28 cellular contexts compared by ENCODE assay signal in genomic region chr10:30118590-30118989, GRCh38.
"Had no signal": no experiment of that assay in that cellular context is flagged by ENCODE, and none has a peak within 500 bp of the region (broad histone marks: within the 10 kb centered on the region; RNA-seq: fewer than 3 reads in every experiment).

No MANE protein-coding gene starts in this region.

- H3K4me3 Mint-ChIP-seq: activated CD8-positive, alpha-beta memory T cell treated with anti-CD3 and anti-CD28 coated beads, Interleukin-2, amount 10 ng/mL, durations not matched to agents 7 days and 5 days; activated naive CD8-positive, alpha-beta T cell treated with anti-CD3 and anti-CD28 coated beads, Interleukin-2, amount 50 U/mL, for 24 hours; activated T-cell treated with anti-CD3 and anti-CD28 coated beads, Interleukin-2, amount 50 U/mL, for 24 hours; activated T-helper 1 cell treated with anti-CD3 and anti-CD28 coated beads, Interleukin-12 subunit alpha, Interleukin-12 subunit beta, Interleukin-2, Interleukin-4 antibody, amounts not matched to agents 30 ng/mL and 10 ng/mL and 1 ng/mL, durations not matched to agents 14 hours and 24 hours and 36 hours; central memory CD8-positive, alpha-beta T cell; T-helper 17 cell; WTC11 had no signal

- ATAC-seq: activated CD8-positive, alpha-beta memory T cell treated with anti-CD3 and anti-CD28 coated beads, Interleukin-2, amount 10 ng/mL, durations not matched to agents 7 days and 5 days; activated naive CD4-positive, alpha-beta T cell treated with anti-CD3 and anti-CD28 coated beads, Interleukin-2, amount 50 U/mL, for 72 hours; activated naive CD8-positive, alpha-beta T cell treated with anti-CD3 and anti-CD28 coated beads, Interleukin-2, amount 50 U/mL, for 24 hours; body of pancreas; T-helper 17 cell; WTC11 had no signal

- H3K4me1 ChIP-seq: body of pancreas, SJSA1 had no signal

- H3K4me1 Mint-ChIP-seq: activated naive CD8-positive, alpha-beta T cell treated with anti-CD3 and anti-CD28 coated beads, Interleukin-2, amount 50 U/mL, for 24 hours; central memory CD8-positive, alpha-beta T cell; T-helper 17 cell had no signal

- H3K27ac ChIP-seq: ascending aorta, body of pancreas, SJSA1 had no signal

- H3K9me3 Mint-ChIP-seq: activated naive CD8-positive, alpha-beta T cell treated with anti-CD3 and anti-CD28 coated beads, Interleukin-2, amount 50 U/mL, for 24 hours; activated T-cell treated with anti-CD3 and anti-CD28 coated beads, Interleukin-2, amount 50 U/mL, for 24 hours; activated T-helper 1 cell treated with anti-CD3 and anti-CD28 coated beads, Interleukin-12 subunit alpha, Interleukin-12 subunit beta, Interleukin-2, Interleukin-4 antibody, amounts not matched to agents 30 ng/mL and 10 ng/mL and 1 ng/mL, durations not matched to agents 14 hours and 24 hours and 36 hours; central memory CD8-positive, alpha-beta T cell had no signal

- H3K36me3 Mint-ChIP-seq: activated naive CD4-positive, alpha-beta T cell treated with anti-CD3 and anti-CD28 coated beads, Interleukin-2, amount 50 U/mL, for 72 hours; WTC11 had no signal

- H3K27me3 ChIP-seq: ascending aorta, body of pancreas, MG63, SJSA1 had no signal

- H3K36me3 ChIP-seq: ascending aorta, MG63, SJSA1 had no signal

- H3K27ac Mint-ChIP-seq: activated CD8-positive, alpha-beta memory T cell treated with anti-CD3 and anti-CD28 coated beads, Interleukin-2, amount 10 ng/mL, durations not matched to agents 7 days and 5 days; activated naive CD4-positive, alpha-beta T cell treated with anti-CD3 and anti-CD28 coated beads, Interleukin-2, amount 50 U/mL, for 72 hours; activated naive CD8-positive, alpha-beta T cell treated with anti-CD3 and anti-CD28 coated beads, Interleukin-2, amount 50 U/mL, for 24 hours; activated T-cell treated with anti-CD3 and anti-CD28 coated beads, Interleukin-2, amount 50 U/mL, for 24 hours; activated T-helper 1 cell treated with anti-CD3 and anti-CD28 coated beads, Interleukin-12 subunit alpha, Interleukin-12 subunit beta, Interleukin-2, Interleukin-4 antibody, amounts not matched to agents 30 ng/mL and 10 ng/mL and 1 ng/mL, durations not matched to agents 14 hours and 24 hours and 36 hours; T-helper 17 cell; WTC11 had no signal

- H3K4me3 ChIP-seq: ascending aorta, body of pancreas, MG63, SJSA1 had no signal

- H3K9me3 ChIP-seq: ascending aorta, body of pancreas, MG63, SJSA1 had no signal

- DNase-seq: activated CD4-positive, alpha-beta T cell treated with anti-CD3 and anti-CD28 coated beads for 48 hours; activated CD4-positive, alpha-beta T cell treated with anti-CD3 and anti-CD28 coated beads, Interleukin-2, amount 50 U/mL, for 48 hours; activated CD4-positive, CD25-positive, alpha-beta regulatory T cell treated with anti-CD3 and anti-CD28 coated beads, Interleukin-2, amount 50 U/mL, for 72 hours; activated CD8-positive, alpha-beta memory T cell treated with anti-CD3 and anti-CD28 coated beads, Interleukin-2, amount 10 ng/mL, durations not matched to agents 7 days and 5 days; activated effector memory CD4-positive, alpha-beta T cell treated with Interleukin-2 at 50 U/mL for 16 hours; activated naive CD4-positive, alpha-beta T cell; activated naive CD8-positive, alpha-beta T cell treated with anti-CD3 and anti-CD28 coated beads, Interleukin-2, amount 50 U/mL, for 24 hours; activated T-cell treated with anti-CD3 and anti-CD28 coated beads, Interleukin-2, amount 50 U/mL, for 24 hours; amniotic stem cell; body of pancreas; MG63; MV-4-11; NCI-H1092 treated with DMSO at 0.1 percent for 48 hours; NCI-H1417 treated with DMSO at 0.1 percent for 48 hours; NCI-H1694 treated with DMSO at 0.1 percent for 48 hours; NCI-H2029 treated with DMSO at 0.1 percent for 48 hours; NCI-H345; NCI-H510A; NCI-H526 treated with DMSO at 0.1 percent for 48 hours; SHP77; T-helper 17 cell; T-helper 9 cell had no signal
